In the genomic region with DNA sequence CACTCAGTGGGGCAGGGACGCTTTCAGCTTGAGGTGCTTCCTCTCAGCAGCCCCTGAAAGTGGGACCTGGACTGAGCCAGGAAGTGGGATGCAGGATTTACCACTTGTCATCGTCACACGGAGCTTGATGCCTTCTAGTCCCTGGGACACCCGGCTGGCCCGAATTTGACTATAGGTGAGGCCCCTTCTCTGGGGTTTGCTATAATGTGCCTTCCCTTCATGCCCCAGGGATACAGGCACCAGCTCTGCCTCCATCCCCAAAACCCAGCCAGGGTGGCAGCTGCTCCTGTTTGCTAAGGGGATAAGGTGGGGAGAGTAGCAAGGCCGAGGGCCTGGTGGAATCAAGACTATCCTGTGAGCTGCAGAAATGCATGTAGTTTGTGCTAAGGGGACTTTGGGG, we compare ENCODE assay signal across 30 cellular contexts.
"Had no signal": no experiment of that assay in that cellular context is flagged by ENCODE, and none has a peak within 500 bp of the region (broad histone marks: within the 10 kb centered on the region; RNA-seq: fewer than 3 reads in every experiment).

No MANE protein-coding gene starts in this region.

- H3K27ac ChIP-seq: adrenal gland, body of pancreas, coronary artery, dorsolateral prefrontal cortex had no signal

- ATAC-seq: activated CD4-positive, alpha-beta T cell treated with anti-CD3 and anti-CD28 coated beads for 36 hours; activated CD8-positive, alpha-beta memory T cell treated with anti-CD3 and anti-CD28 coated beads, Interleukin-2, amount 10 ng/mL, durations not matched to agents 7 days and 5 days; activated CD8-positive, alpha-beta T cell treated with anti-CD3 and anti-CD28 coated beads, Interleukin-2, amount 10 ng/mL, durations not matched to agents 7 days and 5 days; activated naive CD8-positive, alpha-beta T cell treated with anti-CD3 and anti-CD28 coated beads, Interleukin-2, amount 50 U/mL, for 24 hours; body of pancreas; esophagus mucosa; T-helper 17 cell had no signal

- H3K4me3 ChIP-seq: adrenal gland, body of pancreas, coronary artery, dorsolateral prefrontal cortex had no signal

- FAIRE-seq: frontal cortex had no signal

- H3K4me1 ChIP-seq: adrenal gland, body of pancreas had no signal

- H3K36me3 ChIP-seq: adrenal gland had no signal

- H3K9me3 ChIP-seq: adrenal gland, body of pancreas had no signal

- DNase-seq: activated CD4-positive, alpha-beta memory T cell treated with anti-CD3 and anti-CD28 coated beads for 36 hours; activated CD4-positive, alpha-beta T cell treated with anti-CD3 and anti-CD28 coated beads for 36 hours; activated CD4-positive, alpha-beta T cell treated with anti-CD3 and anti-CD28 coated beads, Interleukin-2, amount 10 ng/mL, durations not matched to agents 24 days and 14 days; activated CD4-positive, CD25-positive, alpha-beta regulatory T cell; activated CD4-positive, CD25-positive, alpha-beta regulatory T cell treated with anti-CD3 and anti-CD28 coated beads, Interleukin-2, amount 50 U/mL, for 72 hours; activated CD8-positive, alpha-beta memory T cell treated with anti-CD3 and anti-CD28 coated beads, Interleukin-2, amount 10 ng/mL, durations not matched to agents 7 days and 5 days; activated CD8-positive, alpha-beta memory T cell treated with anti-CD3 and anti-CD28 coated beads, Interleukin-2, amount 50 U/mL, for 4 hours; activated CD8-positive, alpha-beta T cell treated with anti-CD3 and anti-CD28 coated beads, Interleukin-2, amount 10 ng/mL, durations not matched to agents 7 days and 5 days; activated effector memory CD4-positive, alpha-beta T cell treated with anti-CD3 and anti-CD28 coated beads, Interleukin-2, amount 50 U/mL, for 16 hours; activated naive CD4-positive, alpha-beta T cell treated with anti-CD3 and anti-CD28 coated beads for 36 hours; activated naive CD8-positive, alpha-beta T cell treated with anti-CD3 and anti-CD28 coated beads for 36 hours; activated naive CD8-positive, alpha-beta T cell treated with anti-CD3 and anti-CD28 coated beads, Interleukin-2, amount 50 U/mL, for 24 hours; activated T-cell treated with anti-CD3 and anti-CD28 coated beads, Interleukin-2, amount 50 U/mL, for 1 hour; activated T-cell treated with anti-CD3 and anti-CD28 coated beads, Interleukin-2, amount 50 U/mL, for 48 hours; amygdala; aorta; body of pancreas; central memory CD4-positive, alpha-beta T cell; cerebellar nuclear complex; dorsolateral prefrontal cortex; effector memory CD4-positive, alpha-beta T cell; endodermal cell; foreskin fibroblast; T-helper 1 cell; T-helper 17 cell; T1000 had no signal

- H3K27me3 ChIP-seq: adrenal gland, body of pancreas had no signal
